8 cellular contexts compared by ENCODE assay signal in the genomic region with DNA sequence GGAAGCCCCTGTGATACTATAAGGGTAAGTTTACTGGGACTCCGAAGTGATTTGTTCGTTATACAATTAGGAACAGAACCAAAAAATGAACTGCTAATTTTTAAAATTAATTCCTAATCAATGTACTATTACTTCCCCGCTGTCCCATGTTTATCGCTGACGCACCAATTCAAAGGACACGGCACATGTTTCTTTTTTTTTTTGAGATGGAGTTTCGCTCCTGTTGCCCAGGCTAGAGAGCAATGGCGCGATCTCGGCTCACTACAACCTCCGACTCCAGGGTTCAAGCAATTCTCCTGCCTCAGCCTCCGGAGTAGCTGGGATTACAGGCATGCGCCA. TPM values are rescaled to one million over a fixed set of nuclear protein-coding genes. Genes with fewer than 3 reads are reported as not detected.
DNase-seq lines count a peak whose midpoint lies in the region; ATAC-seq, FAIRE-seq and TF ChIP-seq lines count a peak whose summit lies in the region.

No MANE protein-coding gene starts in this region.

- TF ChIP-seq CTCF in KMS-11 (conservative IDR thresholded peaks at IDR 0.05; ENCODE audit: low read depth, low read length) (no peak), chondrocyte (IDR thresholded peaks at IDR 0.05) (no peak)

- peaks cover 18% of the 10 kb centered on the region for H3K4me1 Mint-ChIP-seq in chondrocyte (ENCODE audit: low read depth)

- H3K27ac ChIP-seq in ACC112 (ENCODE audit: low read depth, low read length), result peak overlapping the region; percentile 92
- H3K27ac ChIP-seq in KMS-11, result peak overlapping the region; percentile 95
- H3K27ac ChIP-seq in muscle layer of duodenum (ENCODE audit: low read length), result peak overlapping the region; percentile 99

- H2AFZ ChIP-seq in ACC112 (ENCODE audit: low read length, unreplicated experiment) (peak overlapping the region; percentile 64), KMS-11 (ENCODE audit: low read depth) (peak overlapping the region; percentile 90)

- no peak for FAIRE-seq in HTR-8/SVneo (lab: Jason Lieb, UNC)

- H3K4me1 ChIP-seq in ACC112 (ENCODE audit: control insufficient read depth, insufficient read depth, low read length, unreplicated experiment), result no peaks in the 10 kb centered on the region
- H3K4me1 ChIP-seq in KMS-11 (ENCODE audit: low read depth, poor library complexity, severe bottlenecking), result peaks cover 12% of the 10 kb centered on the region
- H3K4me1 ChIP-seq in muscle layer of duodenum (ENCODE audit: control insufficient read depth in 1 of 2, insufficient read depth in 2 of 2, low read length in 2 of 2), result peaks cover 5 to 12% of the 10 kb centered on the region in 2 donors

- peak overlapping the region; percentile 82 for H3K4me3 Mint-ChIP-seq in chondrocyte (ENCODE audit: unreplicated experiment)

- H3K9me3 ChIP-seq in muscle layer of duodenum (ENCODE audit: control insufficient read depth in 1 of 2, low read length in 2 of 2), result no peaks in the 10 kb centered on the region

- H3K27me3 ChIP-seq in ACC112 (ENCODE audit: insufficient read depth, low read length) (no peaks in the 10 kb centered on the region), KMS-11 (ENCODE audit: insufficient read depth, low read depth) (no peaks in the 10 kb centered on the region), muscle layer of duodenum (ENCODE audit: low read depth, low read length) (no peaks in the 10 kb centered on the region)

- peaks cover 2% of the 10 kb centered on the region for H3K36me3 Mint-ChIP-seq in chondrocyte (ENCODE audit: low read depth)

- H3K4me3 ChIP-seq in ACC112 (ENCODE audit: low read depth, low read length) (peak overlapping the region; percentile 82), KMS-11 (IDR thresholded peaks at IDR 0.05; ENCODE audit: insufficient read depth, low read depth, low read length) (no peak overlapping the region), muscle layer of duodenum (ENCODE audit: low read depth in 1 of 2, low read length in 2 of 2) (peak overlapping the region; percentile 81 to 88)

- peak overlapping the region; percentile 22; the same call in 1 of the 2 replicates for H3K4me2 ChIP-seq in KMS-11

- H3K27ac Mint-ChIP-seq in chondrocyte (ENCODE audit: unreplicated experiment), result peak overlapping the region; percentile 99

- DNase-seq in chondrocyte (ENCODE audit: low spot score), result no peak
- no peak for DNase-seq in HTR-8/SVneo (ENCODE audit: insufficient read length, low spot score)
- DNase-seq in middle frontal gyrus (ENCODE audit: extremely low spot score, low spot score), result no peak
- no peak for DNase-seq in cerebellum (ENCODE audit: low spot score)

- H3K36me3 ChIP-seq in ACC112 (ENCODE audit: insufficient read depth, low read length), result no peaks in the 10 kb centered on the region
- H3K36me3 ChIP-seq in KMS-11 (ENCODE audit: insufficient read depth), result no peaks in the 10 kb centered on the region
- peaks cover 0 to 7% of the 10 kb centered on the region in 2 donors for H3K36me3 ChIP-seq in muscle layer of duodenum (ENCODE audit: control insufficient read depth in 1 of 2, insufficient read depth in 2 of 2, low read length in 2 of 2)

- peaks cover 16% of the 10 kb centered on the region for H3K79me2 ChIP-seq in ACC112 (ENCODE audit: control insufficient read depth, insufficient read depth, low read length, unreplicated experiment)
- H3K79me2 ChIP-seq in KMS-11 (ENCODE audit: insufficient read depth, low read depth), result peaks cover 20% of the 10 kb centered on the region

- H3K9me3 Mint-ChIP-seq in chondrocyte (ENCODE audit: low read depth), result peaks cover 4% of the 10 kb centered on the region

- H3K27me3 Mint-ChIP-seq in chondrocyte (ENCODE audit: low read depth), result no peaks in the 10 kb centered on the region

- no peak for ATAC-seq in GM18861 (IDR thresholded peaks at IDR 0.05; ENCODE audit: unreplicated experiment)

- H4K20me1 ChIP-seq in KMS-11 (ENCODE audit: insufficient read depth), result no peaks in the 10 kb centered on the region

- H3K9ac ChIP-seq in KMS-11, result peak overlapping the region; percentile 96; the same call in 1 of the 2 replicates

RNA-seq across cellular contexts. Expression of a gene that starts 1.5 kb away (rescaled TPM):
- total RNA-seq in chondrocyte (6.2 to 9.1 TPM (median 8.9 TPM) in 3 replicates), cerebellum (9.6 TPM)

RNA-seq across cellular contexts. Expression of a gene that starts 20.0 kb away (rescaled TPM):
- total RNA-seq in chondrocyte (74.3 to 95.7 TPM (median 78.4 TPM) in 3 replicates), cerebellum (55.8 TPM)
